ENCODE assay signal across 9 cellular contexts in the genomic region with DNA sequence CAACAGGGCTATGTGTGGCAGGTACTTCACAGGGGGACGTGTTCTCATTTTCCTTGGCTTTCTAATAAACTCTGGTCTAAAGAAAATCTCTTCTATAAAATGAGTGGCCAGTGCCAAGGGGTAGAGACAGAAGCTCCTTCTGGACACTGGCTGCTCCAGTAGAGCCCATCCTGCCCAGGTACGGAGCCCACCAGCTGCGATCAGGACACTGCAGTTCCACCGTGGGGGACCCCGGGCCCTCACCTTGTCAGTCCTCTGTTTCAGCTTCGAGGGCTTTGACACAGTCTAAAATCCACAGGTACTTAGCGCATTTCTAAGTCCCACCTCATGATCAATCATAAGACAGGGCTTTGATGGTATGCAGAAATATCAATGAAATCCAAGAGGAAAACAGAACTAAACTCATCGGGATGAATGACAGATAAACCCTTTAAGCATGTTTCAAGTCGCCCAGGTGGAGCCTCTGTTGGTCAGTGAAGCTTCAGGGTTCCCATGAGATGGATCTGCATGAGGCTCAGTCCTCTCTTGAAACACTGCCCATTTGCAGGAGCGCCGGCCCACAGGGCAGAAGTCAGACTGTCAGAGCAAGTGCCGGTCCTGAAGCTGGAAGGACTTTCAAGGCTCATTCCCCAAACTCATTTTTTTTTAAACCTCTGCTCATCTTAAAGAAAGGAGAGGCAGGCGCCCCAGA. TPM values are rescaled to one million over a fixed set of nuclear protein-coding genes. Genes with fewer than 3 reads are reported as not detected.
A peak's percentile ranks its signal among the peaks of the same experiment; 100 is the strongest.
DNase-seq lines count a peak whose midpoint lies in the region; ATAC-seq and TF ChIP-seq lines count a peak whose summit lies in the region.
"Had no signal": no experiment of that assay in that cellular context is flagged by ENCODE, and none has a peak within 500 bp of the region (broad histone marks: within the 10 kb centered on the region; RNA-seq: fewer than 3 reads in every experiment).

No MANE protein-coding gene starts in this region.

- no peak for ATAC-seq in stimulated activated memory B cell treated with anti-CD40 and anti-IgM and Interleukin-4, amounts not matched to agents 10 μg/mL and 1 μg/mL and 100 μg/mL, for 72 hours
- ATAC-seq in GM18870 (IDR thresholded peaks at IDR 0.05; ENCODE audit: unreplicated experiment), result no peak

- peak overlapping the region; percentile 74 for H3K4me3 Mint-ChIP-seq in activated CD4-positive, alpha-beta T cell treated with anti-CD3 and anti-CD28 coated beads, Interleukin-2, amount 10 ng/mL, durations not matched to agents 24 days and 14 days
- no peak overlapping the region for H3K4me3 Mint-ChIP-seq in chondrocyte (ENCODE audit: unreplicated experiment)
- H3K4me3 Mint-ChIP-seq in stimulated activated memory B cell treated with anti-CD40 and anti-IgM and Interleukin-4, amounts not matched to agents 10 μg/mL and 1 μg/mL and 100 μg/mL, for 72 hours, result no peak overlapping the region

- H3K4me1 Mint-ChIP-seq in activated CD4-positive, alpha-beta T cell treated with anti-CD3 and anti-CD28 coated beads, Interleukin-2, amount 10 ng/mL, durations not matched to agents 24 days and 14 days, result peaks cover 57% of the 10 kb centered on the region
- no peaks in the 10 kb centered on the region for H3K4me1 Mint-ChIP-seq in chondrocyte (ENCODE audit: low read depth)
- peaks cover 57% of the 10 kb centered on the region for H3K4me1 Mint-ChIP-seq in stimulated activated memory B cell treated with anti-CD40 and anti-IgM and Interleukin-4, amounts not matched to agents 10 μg/mL and 1 μg/mL and 100 μg/mL, for 72 hours

- H3K27me3 Mint-ChIP-seq in activated CD4-positive, alpha-beta T cell treated with anti-CD3 and anti-CD28 coated beads, Interleukin-2, amount 10 ng/mL, durations not matched to agents 24 days and 14 days, result no peaks in the 10 kb centered on the region
- H3K27me3 Mint-ChIP-seq in chondrocyte (ENCODE audit: low read depth), result peaks cover 3% of the 10 kb centered on the region
- peaks cover 19% of the 10 kb centered on the region for H3K27me3 Mint-ChIP-seq in stimulated activated memory B cell treated with anti-CD40 and anti-IgM and Interleukin-4, amounts not matched to agents 10 μg/mL and 1 μg/mL and 100 μg/mL, for 72 hours

- TF ChIP-seq CTCF in LNCaP clone FGC (IDR thresholded peaks at IDR 0.05; ENCODE audit: control insufficient read depth, extremely low read depth, insufficient read depth) (no peak), chondrocyte (IDR thresholded peaks at IDR 0.05) (no peak)

- H3K27ac Mint-ChIP-seq in activated CD4-positive, alpha-beta T cell treated with anti-CD3 and anti-CD28 coated beads, Interleukin-2, amount 10 ng/mL, durations not matched to agents 24 days and 14 days, result peak overlapping the region; percentile 85
- H3K27ac Mint-ChIP-seq in chondrocyte (ENCODE audit: unreplicated experiment), result no peak overlapping the region
- peak overlapping the region; percentile 86 for H3K27ac Mint-ChIP-seq in stimulated activated memory B cell treated with anti-CD40 and anti-IgM and Interleukin-4, amounts not matched to agents 10 μg/mL and 1 μg/mL and 100 μg/mL, for 72 hours

- H3K9me3 Mint-ChIP-seq in activated CD4-positive, alpha-beta T cell treated with anti-CD3 and anti-CD28 coated beads, Interleukin-2, amount 10 ng/mL, durations not matched to agents 24 days and 14 days, result peaks cover 8% of the 10 kb centered on the region
- peaks cover 10% of the 10 kb centered on the region for H3K9me3 Mint-ChIP-seq in chondrocyte (ENCODE audit: low read depth)
- H3K9me3 Mint-ChIP-seq in stimulated activated memory B cell treated with anti-CD40 and anti-IgM and Interleukin-4, amounts not matched to agents 10 μg/mL and 1 μg/mL and 100 μg/mL, for 72 hours, result peaks cover 4% of the 10 kb centered on the region

- intact Hi-C loops in activated CD4-positive, alpha-beta T cell treated with anti-CD3 and anti-CD28 coated beads, Interleukin-2, amount 10 ng/mL, durations not matched to agents 24 days and 14 days (cut with micrococcal nuclease), result loop anchor here (10.0 kb wide), 3 partner anchors 200 to 480 kb away; a partner anchor contains a TSS

- H3K36me3 Mint-ChIP-seq in activated CD4-positive, alpha-beta T cell treated with anti-CD3 and anti-CD28 coated beads, Interleukin-2, amount 10 ng/mL, durations not matched to agents 24 days and 14 days (ENCODE audit: low read depth), result peaks cover 33% of the 10 kb centered on the region
- peaks cover 13% of the 10 kb centered on the region for H3K36me3 Mint-ChIP-seq in chondrocyte (ENCODE audit: low read depth)
- H3K36me3 Mint-ChIP-seq in stimulated activated memory B cell treated with anti-CD40 and anti-IgM and Interleukin-4, amounts not matched to agents 10 μg/mL and 1 μg/mL and 100 μg/mL, for 72 hours, result peaks cover 34% of the 10 kb centered on the region

- H3K4me3 ChIP-seq in LNCaP clone FGC (ENCODE audit: low read depth, low read length), result peak overlapping the region; percentile 41; the same call in 1 of the 2 replicates

- DNase-seq in activated CD4-positive, alpha-beta T cell treated with anti-CD3 and anti-CD28 coated beads, Interleukin-2, amount 10 ng/mL, durations not matched to agents 24 days and 14 days, result no peak
- DNase-seq in activated CD4-positive, alpha-beta T cell treated with anti-CD3 and anti-CD28 coated beads, Interleukin-2, amount 50 U/mL, for 1 hour, result no peak
- DNase-seq in LNCaP clone FGC (ENCODE audit: low read depth) (peak; percentile 3), chondrocyte (ENCODE audit: low spot score) (peak; percentile 29), activated gamma-delta T cell treated with Interleukin-2 at 50 U/mL for 16 hours (no peak), H4 (ENCODE audit: low spot score) (no peak)
- DNase-seq: OCI-M1 had no signal

RNA-seq across cellular contexts. Expression of a gene that starts 20.3 kb away (rescaled TPM):
- total RNA-seq in activated CD4-positive, alpha-beta T cell treated with anti-CD3 and anti-CD28 coated beads, Interleukin-2, amount 10 ng/mL, durations not matched to agents 24 days and 14 days, result 10.1 and 16.8 TPM in 2 replicates
- not detected in 3 replicates for total RNA-seq in chondrocyte
- total RNA-seq in H4 (2014; rRNA removed; shearing (Covaris generic)), result 0.04 and 0.23 TPM in 2 replicates

RNA-seq across cellular contexts. Expression of a gene that starts 29.7 kb away (rescaled TPM):
- total RNA-seq in activated CD4-positive, alpha-beta T cell treated with anti-CD3 and anti-CD28 coated beads, Interleukin-2, amount 10 ng/mL, durations not matched to agents 24 days and 14 days, result 113 and 114 TPM in 2 replicates
- total RNA-seq in chondrocyte, result 75.8 to 108 TPM (median 81.6 TPM) in 3 replicates
- total RNA-seq in H4 (2014; rRNA removed; shearing (Covaris generic)), result 196 and 214 TPM in 2 replicates

Comparison
In these comparisons a context has a peak if more than half of its experiments do, and no peak if none do; other contexts are left out.
1. DNase-seq: peak in LNCaP clone FGC (single experiment) and chondrocyte (single experiment); none in activated CD4-positive, alpha-beta T cell treated with anti-CD3 and anti-CD28 coated beads, Interleukin-2, amount 10 ng/mL, durations not matched to agents 24 days and 14 days (single experiment), activated CD4-positive, alpha-beta T cell treated with anti-CD3 and anti-CD28 coated beads, Interleukin-2, amount 50 U/mL, for 1 hour (single experiment), activated gamma-delta T cell treated with Interleukin-2 at 50 U/mL for 16 hours (single experiment) and H4 (single experiment).